9 cellular contexts compared by ENCODE assay signal in genomic region chr2:96873651-96874096, GRCh38. TPM values are rescaled to one million over a fixed set of nuclear protein-coding genes. Genes with fewer than 3 reads are reported as not detected.
DNase-seq lines count a peak whose midpoint lies in the region; ATAC-seq and TF ChIP-seq lines count a peak whose summit lies in the region.
"Had no signal": no experiment of that assay in that cellular context is flagged by ENCODE, and none has a peak within 500 bp of the region (broad histone marks: within the 10 kb centered on the region; RNA-seq: fewer than 3 reads in every experiment).

No MANE protein-coding gene starts in this region.

- in situ Hi-C loops in brain microvascular endothelial cell (cut with HindIII; ENCODE audit: low pct_ligation_motif_present, low sequenced_read_pairs) = no loop called here

- H3K36me3 ChIP-seq in Karpas-422 (ENCODE audit: insufficient read depth, low read length) = no peaks in the 10 kb centered on the region
- H3K36me3 ChIP-seq in esophagus muscularis mucosa = no peaks in the 10 kb centered on the region
- H3K36me3 ChIP-seq in sigmoid colon = no peaks in the 10 kb centered on the region
- H3K36me3 ChIP-seq in brain microvascular endothelial cell (replicated peaks) = no peaks in the 10 kb centered on the region

- DNase-seq in Karpas-422 (no peak), esophagus muscularis mucosa (ENCODE audit: extremely low spot score) (no peak), sigmoid colon (peak; percentile 87), brain microvascular endothelial cell (no peak), HUDEP-2 (lab: John Stamatoyannopoulos, UW; ENCODE audit: unreplicated experiment in 76 of 76) (no peak)
- DNase-seq: midbrain, NCI-H526 treated with DMSO at 0.1 percent for 48 hours had no signal

- intact Hi-C loops in esophagus muscularis mucosa (cut with DNase I) = no loop called here
- intact Hi-C loops in sigmoid colon (cut with DNase I) = no loop called here

- TF ChIP-seq POLR2A in esophagus muscularis mucosa (IDR thresholded peaks at IDR 0.05; ENCODE audit: low read depth) (no peak), sigmoid colon (IDR thresholded peaks at IDR 0.05) (no peak)

- no peaks in the 10 kb centered on the region for H3K79me2 ChIP-seq in Karpas-422 (ENCODE audit: low read length)

- TF ChIP-seq CTCF in esophagus muscularis mucosa (IDR thresholded peaks at IDR 0.05) = no peak
- TF ChIP-seq CTCF in sigmoid colon (IDR thresholded peaks at IDR 0.05) = no peak
- TF ChIP-seq CTCF in brain microvascular endothelial cell (IDR thresholded peaks at IDR 0.05; ENCODE audit: low read depth, low read length, missing control alignments) = no peak

- no peak overlapping the region for H2AFZ ChIP-seq in Karpas-422 (ENCODE audit: low read length)

- H3K9me3 ChIP-seq in Karpas-422 (ENCODE audit: low read length) (no peaks in the 10 kb centered on the region), esophagus muscularis mucosa (no peaks in the 10 kb centered on the region), sigmoid colon (no peaks in the 10 kb centered on the region)

- H3K9me2 ChIP-seq in Karpas-422 (replicated peaks; ENCODE audit: insufficient read depth, low read length) = no peaks in the 10 kb centered on the region

- no peak for TF ChIP-seq EP300 in esophagus muscularis mucosa (IDR thresholded peaks at IDR 0.05)
- TF ChIP-seq EP300 in sigmoid colon (IDR thresholded peaks at IDR 0.05) = no peak

- no peak for ATAC-seq in GM18502 (IDR thresholded peaks at IDR 0.05; ENCODE audit: poor library complexity, unreplicated experiment)

- no peaks in the 10 kb centered on the region; the same call in 1 of the 2 replicates for H4K20me1 ChIP-seq in Karpas-422 (ENCODE audit: insufficient read depth, low read depth, low read length)

- H3K27ac ChIP-seq in Karpas-422 (ENCODE audit: low read length) (no peak overlapping the region), esophagus muscularis mucosa (replicated peaks in 1 of 4) (peak overlapping the region; percentile 42 to 100 (median 52)), sigmoid colon (peak overlapping the region; percentile 6 to 100 (median 54)), brain microvascular endothelial cell (no peak overlapping the region)
- H3K27ac ChIP-seq: VCaP had no signal

- H3K4me3 ChIP-seq in Karpas-422 (ENCODE audit: low read length) = peak overlapping the region; percentile 9; the same call in 1 of the 2 replicates
- no peak overlapping the region for H3K4me3 ChIP-seq in esophagus muscularis mucosa
- H3K4me3 ChIP-seq in sigmoid colon = no peak overlapping the region
- no peak overlapping the region for H3K4me3 ChIP-seq in brain microvascular endothelial cell (ENCODE audit: low read depth, low read length)

- H3K4me1 ChIP-seq in Karpas-422 (ENCODE audit: low read length) (peaks cover 14% of the 10 kb centered on the region), esophagus muscularis mucosa (peaks cover 27 to 57% (median 45%) of the 10 kb centered on the region in 4 donors), sigmoid colon (peaks cover 0 to 42% (median 33%) of the 10 kb centered on the region in 4 donors)

- no peak overlapping the region for H3K9ac ChIP-seq in Karpas-422 (ENCODE audit: low read length)

- WGBS in esophagus muscularis mucosa = 62% methylated on average over 8 of the region's 8 CpGs
- WGBS in sigmoid colon, 2 donors = 70 to 78% methylated on average over 8 of the region's 8 CpGs

- H3K27me3 ChIP-seq in Karpas-422 (ENCODE audit: low read length) (no peaks in the 10 kb centered on the region), esophagus muscularis mucosa (no peaks in the 10 kb centered on the region), sigmoid colon (no peaks in the 10 kb centered on the region), brain microvascular endothelial cell (replicated peaks) (no peaks in the 10 kb centered on the region)

- peak overlapping the region; percentile 27 for H3K4me2 ChIP-seq in Karpas-422 (ENCODE audit: low read depth, low read length, poor library complexity, severe bottlenecking)

RNA-seq across cellular contexts. Expression of gene SEMA4C, which starts 3.8 kb away (rescaled TPM):
- 2.5 and 6.3 TPM in 2 replicates for total RNA-seq in Karpas-422 (2014; rRNA removed; shearing (Covaris generic); ENCODE audit: low replicate concordance)
- total RNA-seq in esophagus muscularis mucosa (10 to 100 TPM; 54.4 to 82.7 (median 75.4) TPM), sigmoid colon (10 to 100 TPM; 57.1 to 90.1 (median 68.9) TPM)
- polyA plus RNA-seq in sigmoid colon = 10 to 100 TPM in 1 of 3 donors, 1 to 10 TPM in 2; 3.6 to 21.3 (median 7.9) TPM

RNA-seq across cellular contexts. Expression of gene ANKRD39, which starts 15.9 kb away (rescaled TPM):
- total RNA-seq in Karpas-422 (2014; rRNA removed; shearing (Covaris generic); ENCODE audit: low replicate concordance) = 11.1 and 12.5 TPM in 2 replicates
- total RNA-seq in esophagus muscularis mucosa (10 to 100 TPM; 12.4 to 17.2 (median 14.7) TPM), sigmoid colon (10 to 100 TPM; 11.4 to 34.1 (median 26.1) TPM)
- polyA plus RNA-seq in sigmoid colon = 10 to 100 TPM; 12.5 to 14.8 (median 12.6) TPM

RNA-seq across cellular contexts. Expression of gene ANKRD23, which starts 29.9 kb away (rescaled TPM):
- 1.6 and 9.8 TPM in 2 replicates for total RNA-seq in Karpas-422 (2014; rRNA removed; shearing (Covaris generic); ENCODE audit: low replicate concordance)
- total RNA-seq in esophagus muscularis mucosa = 1 to 10 TPM; 2.2 to 6.0 (median 4.2) TPM
- 1 to 10 TPM; 1.8 to 5.5 (median 4.2) TPM for total RNA-seq in sigmoid colon
- polyA plus RNA-seq in sigmoid colon = 1 to 10 TPM in 1 of 3 donors, under 1 TPM in 1, not detected in 1; 0.69 to 4.2 TPM

RNA-seq across cellular contexts. Expression of gene CNNM3, which starts 57.6 kb away (rescaled TPM):
- 7.0 and 7.9 TPM in 2 replicates for total RNA-seq in Karpas-422 (2014; rRNA removed; shearing (Covaris generic); ENCODE audit: low replicate concordance)
- total RNA-seq in esophagus muscularis mucosa (10 to 100 TPM; 11.8 to 30.3 (median 22.1) TPM), sigmoid colon (10 to 100 TPM in 3 of 4 donors, 1 to 10 TPM in 1; 8.9 to 16.6 (median 11.8) TPM)
- 10 to 100 TPM in 1 of 3 donors, 1 to 10 TPM in 2; 1.2 to 11.9 (median 1.2) TPM for polyA plus RNA-seq in sigmoid colon

Comparison
In these comparisons a context has a peak if more than half of its experiments do, and no peak if none do; other contexts are left out.
1. H3K27ac ChIP-seq: peak in esophagus muscularis mucosa (4 of 4) and sigmoid colon (4 of 4); none in Karpas-422 (single experiment) and brain microvascular endothelial cell (single experiment).